Comparison of ENCODE assay signal across 16 cellular contexts in genomic region chr9:78515108-78515507, GRCh38.
DNase-seq lines count a peak whose midpoint lies in the region; ATAC-seq and TF ChIP-seq lines count a peak whose summit lies in the region.
"Had no signal": no experiment of that assay in that cellular context is flagged by ENCODE, and none has a peak within 500 bp of the region (broad histone marks: within the 10 kb centered on the region; RNA-seq: fewer than 3 reads in every experiment).

No MANE protein-coding gene starts in this region.

- H3K27me3 ChIP-seq in BE2C, result no peaks in the 10 kb centered on the region
- H3K27me3 ChIP-seq: BLaER1 had no signal

- no peak for TF ChIP-seq CTCF in BE2C (IDR thresholded peaks at IDR 0.05; ENCODE audit: low read depth, low read length)

- H3K9me3 ChIP-seq in BE2C, result no peaks in the 10 kb centered on the region
- H3K9me3 ChIP-seq: HAP-1 had no signal

- H3K36me3 ChIP-seq in BE2C, result no peaks in the 10 kb centered on the region
- H3K36me3 ChIP-seq: BLaER1, HAP-1 had no signal

- peak; percentile 24 for DNase-seq in EL
- DNase-seq in ELR (ENCODE audit: low read depth), result peak; percentile 7
- DNase-seq in NCI-H69 (lab: John Stamatoyannopoulos, UW), result peak; percentile 61
- peak; percentile 65 for DNase-seq in islet precursor cell
- no peak for DNase-seq in BE2C
- DNase-seq in activated naive CD4-positive, alpha-beta T cell treated with anti-CD3 and anti-CD28 coated beads, Interleukin-2, amount 50 U/mL, for 16 hours, result no peak
- DNase-seq in activated CD4-positive, alpha-beta T cell treated with anti-CD3 and anti-CD28 coated beads, Interleukin-2, amount 50 U/mL, for 48 hours, result no peak
- DNase-seq: CD4-positive, CD25-positive, alpha-beta regulatory T cell; CD8-positive, alpha-beta T cell; DMS 273 treated with DMSO at 0.1 percent for 48 hours; DMS79; GF-D8; GOT3 had no signal

- no peak for ATAC-seq in HG03520 (IDR thresholded peaks at IDR 0.05; ENCODE audit: unreplicated experiment)
- ATAC-seq: CD8-positive, alpha-beta T cell had no signal

- H3K4me1 ChIP-seq in BE2C, result peaks cover 6% of the 10 kb centered on the region; the same call in 1 of the 2 replicates
- H3K4me1 ChIP-seq: BLaER1, HAP-1 had no signal

- H3K4me3 ChIP-seq in BE2C (ENCODE audit: low read depth, low read length), result no peak overlapping the region
- H3K4me3 ChIP-seq: BLaER1, HAP-1 had no signal

Comparison
In these comparisons a context has a peak if more than half of its experiments do, and no peak if none do; other contexts are left out.
1. DNase-seq: peak in EL (single experiment), ELR (single experiment), NCI-H69 (single experiment) and islet precursor cell (single experiment); none in BE2C (single experiment), activated naive CD4-positive, alpha-beta T cell treated with anti-CD3 and anti-CD28 coated beads, Interleukin-2, amount 50 U/mL, for 16 hours (single experiment) and activated CD4-positive, alpha-beta T cell treated with anti-CD3 and anti-CD28 coated beads, Interleukin-2, amount 50 U/mL, for 48 hours (0 of 2).